12 cellular contexts compared by ENCODE assay signal in genomic region chr11:65592840-65593517, GRCh38. TPM values are rescaled to one million over a fixed set of nuclear protein-coding genes. Genes with fewer than 3 reads are reported as not detected.
DNase-seq lines count a peak whose midpoint lies in the region; ATAC-seq and TF ChIP-seq lines count a peak whose summit lies in the region.
"Had no signal": no experiment of that assay in that cellular context is flagged by ENCODE, and none has a peak within 500 bp of the region (broad histone marks: within the 10 kb centered on the region; RNA-seq: fewer than 3 reads in every experiment).

No MANE protein-coding gene starts in this region.

- no peak overlapping the region for H3K9ac ChIP-seq in IMR-90 (ENCODE audit: low read depth, low read length)
- H3K9ac ChIP-seq: parathyroid adenoma had no signal

- BruUV-seq in IMR-90 (replicated peaks; lab: Mats Ljungman, UMichigan): no TSS peak

- WGBS in IMR-90 (ENCODE audit: extremely low coverage in 2 of 2, insufficient read length in 1 of 2), 2 experiments: 82% methylated on average over 17 of the region's 24 CpGs; no CpG with 5 or more reads in 1 of the 2 experiments

- no peak overlapping the region for H3K14ac ChIP-seq in IMR-90 (replicated peaks; ENCODE audit: low read depth, low read length)

- no peak overlapping the region for H4K8ac ChIP-seq in IMR-90 (ENCODE audit: low read depth in 2 of 2, low read length in 2 of 2)

- no peak overlapping the region for H3K4me3 ChIP-seq in IMR-90 (ENCODE audit: insufficient read depth, low read depth, low read length)

- H3K79me1 ChIP-seq in IMR-90 (ENCODE audit: low read depth in 1 of 2, low read length in 2 of 2): peaks cover 0 to 11% of the 10 kb centered on the region in 2 experiments; a peak in 1 of 4 replicates

- CTCF ChIA-PET in IMR-90 (lab: Yijun Ruan, JAX): interaction anchor here (1.7 kb wide), 1 partner anchor 53 kb away, joined by 9 read pairs; no protein-coding TSS in a partner anchor

- no peak overlapping the region for H3K4me2 ChIP-seq in IMR-90 (ENCODE audit: low read depth, low read length)

- H2BK120ac ChIP-seq in IMR-90 (ENCODE audit: low read depth, low read length): no peak overlapping the region

- H3K56ac ChIP-seq in IMR-90 (ENCODE audit: extremely low read depth, insufficient read depth, low read length): no peak overlapping the region

- no peak overlapping the region for H3K18ac ChIP-seq in IMR-90 (ENCODE audit: low read depth, low read length)

- TF ChIP-seq RAD21 in IMR-90 (IDR thresholded peaks at IDR 0.05; ENCODE audit: low read length): no peak

- no peak overlapping the region for H3K23ac ChIP-seq in IMR-90 (ENCODE audit: low read depth, low read length)

- H2AK9ac ChIP-seq in IMR-90 (replicated peaks; ENCODE audit: low read depth, low read length, poor library complexity): no peak overlapping the region

- peak overlapping the region; percentile 43 for H2AFZ ChIP-seq in IMR-90 (replicated peaks; ENCODE audit: low read length, poor library complexity)
- H2AFZ ChIP-seq: parathyroid adenoma had no signal

- in situ Hi-C loops in IMR-90 (cut with MboI; ENCODE audit: low sequenced_read_pairs): no loop called here

- no peak overlapping the region for H2BK20ac ChIP-seq in IMR-90 (ENCODE audit: low read depth, low read length)

- intact Hi-C loops in IMR-90 (cut with micrococcal nuclease): no loop called here

- H3K4ac ChIP-seq in IMR-90 (ENCODE audit: low read depth, low read length): no peak overlapping the region

- no peaks in the 10 kb centered on the region for H3K9me3 ChIP-seq in IMR-90 (ENCODE audit: control insufficient read depth, insufficient read depth, low read length)

- no peak overlapping the region for H4K5ac ChIP-seq in IMR-90 (ENCODE audit: low read depth, low read length)

- H3K4me1 ChIP-seq in IMR-90 (ENCODE audit: control insufficient read depth, insufficient read depth, low read length): peaks cover 2% of the 10 kb centered on the region; the same call in 1 of the 2 replicates
- H3K4me1 ChIP-seq: parathyroid adenoma had no signal

- no peak overlapping the region for H2BK5ac ChIP-seq in IMR-90 (ENCODE audit: low read depth, low read length, poor library complexity, severe bottlenecking)

- H2AK5ac ChIP-seq in IMR-90 (ENCODE audit: low read depth, low read length): no peak overlapping the region

- H3K9me1 ChIP-seq in IMR-90 (ENCODE audit: insufficient read depth, low read length): no peaks in the 10 kb centered on the region

- DNase-seq in IMR-90: no peak
- DNase-seq in caudate nucleus (lab: John Stamatoyannopoulos, UW): no peak
- peak; percentile 82 for DNase-seq in left kidney (ENCODE audit: low read depth, low spot score)
- DNase-seq in substantia nigra (lab: John Stamatoyannopoulos, UW): no peak
- DNase-seq in EL: no peak
- no peak for DNase-seq in stimulated activated CD8-positive, alpha-beta memory T cell treated with anti-CD3 and anti-CD28 coated beads, Interleukin-4, amount 100 ng/mL, for 48 hours
- DNase-seq: cortex of kidney, NCI-H1048, NCI-H510A treated with DMSO at 0.1 percent for 48 hours had no signal

- ATAC-seq in IMR-90 (ENCODE audit: low read depth): no peak
- no peak for ATAC-seq in GM19452 (IDR thresholded peaks at IDR 0.05; ENCODE audit: unreplicated experiment)

- no peak for TF ChIP-seq POLR2A in IMR-90 (IDR thresholded peaks at IDR 0.05; ENCODE audit: low read depth, low read length)

- dilution Hi-C loops in IMR-90 (cut with HindIII; ENCODE audit: low sequenced_read_pairs, unreplicated experiment): no loop called here

- TF ChIP-seq CTCF in IMR-90 (conservative IDR thresholded peaks at IDR 0.05; ENCODE audit: low read depth, low read length): no peak

- POLR2A ChIA-PET in IMR-90 (lab: Charles Lee; ENCODE audit: unreplicated experiment): no interaction called here

- no peaks in the 10 kb centered on the region for H3K27me3 ChIP-seq in IMR-90 (ENCODE audit: control insufficient read depth, insufficient read depth, low read length)

- H4K91ac ChIP-seq in IMR-90 (ENCODE audit: insufficient read depth, low read depth, low read length): no peak overlapping the region

- H3K27ac ChIP-seq in IMR-90 (ENCODE audit: insufficient read depth, low read length): no peak overlapping the region
- peak overlapping the region; percentile 67 for H3K27ac ChIP-seq in caudate nucleus (ENCODE audit: low read depth, low read length)
- peak overlapping the region; percentile 60 for H3K27ac ChIP-seq in substantia nigra (ENCODE audit: low read depth, low read length, poor library complexity, severe bottlenecking)
- H3K27ac ChIP-seq: parathyroid adenoma had no signal

- peaks cover 20% of the 10 kb centered on the region for H3K36me3 ChIP-seq in IMR-90 (ENCODE audit: control insufficient read depth, insufficient read depth, low read length)

- H2BK15ac ChIP-seq in IMR-90 (ENCODE audit: low read depth, low read length): no peak overlapping the region

- peaks cover 5% of the 10 kb centered on the region for H4K20me1 ChIP-seq in IMR-90 (ENCODE audit: insufficient read depth, low read length)

TF ChIP-seq in IMR-90, 13 proteins besides CTCF, POLR2A, EP300 and RAD21:
- TF ChIP-seq SMC3 (IDR thresholded peaks at IDR 0.05; ENCODE audit: low read depth, low read length) (no peak), CHD1 (IDR thresholded peaks at IDR 0.05; ENCODE audit: low read depth, low read length) (no peak), CEBPB (IDR thresholded peaks at IDR 0.05; ENCODE audit: low read depth, low read length) (no peak), NFE2L2 (IDR thresholded peaks at IDR 0.05; ENCODE audit: low read depth, low read length) (no peak), MAFK (IDR thresholded peaks at IDR 0.05; ENCODE audit: low read depth, low read length) (no peak)
- TF ChIP-seq, protein P1, sequence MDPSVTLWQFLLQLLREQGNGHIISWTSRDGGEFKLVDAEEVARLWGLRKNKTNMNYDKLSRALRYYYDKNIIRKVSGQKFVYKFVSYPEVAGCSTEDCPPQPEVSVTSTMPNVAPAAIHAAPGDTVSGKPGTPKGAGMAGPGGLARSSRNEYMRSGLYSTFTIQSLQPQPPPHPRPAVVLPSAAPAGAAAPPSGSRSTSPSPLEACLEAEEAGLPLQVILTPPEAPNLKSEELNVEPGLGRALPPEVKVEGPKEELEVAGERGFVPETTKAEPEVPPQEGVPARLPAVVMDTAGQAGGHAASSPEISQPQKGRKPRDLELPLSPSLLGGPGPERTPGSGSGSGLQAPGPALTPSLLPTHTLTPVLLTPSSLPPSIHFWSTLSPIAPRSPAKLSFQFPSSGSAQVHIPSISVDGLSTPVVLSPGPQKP (IDR thresholded peaks at IDR 0.05; ENCODE audit: borderline replicate concordance, low read depth, low read length): no peak
TF ChIP-seq in IMR-90: peak in this region for 0.

RNA-seq across cellular contexts. Expression of gene KCNK7, which starts 2.6 kb away (rescaled TPM):
- not detected in 2 replicates for total RNA-seq in IMR-90 (2012; rRNA removed)
- 0.09 and 0.34 TPM in 2 replicates for polyA plus RNA-seq in IMR-90 (2012; rRNA removed)
- polyA plus RNA-seq in IMR-90 (2012; cell fraction: cytosol; rRNA removed): 0.08 and 0.13 TPM in 2 replicates
- polyA plus RNA-seq in IMR-90 (2012; cell fraction: nucleus; rRNA removed; ENCODE audit: low replicate concordance): 0.89 and 3.2 TPM in 2 replicates
- total RNA-seq: frontal cortex had no signal

RNA-seq across cellular contexts. Expression of gene EHBP1L1, which starts 17.1 kb away (rescaled TPM):
- 10.0 and 13.3 TPM in 2 replicates for total RNA-seq in IMR-90 (2012; rRNA removed)
- polyA plus RNA-seq in IMR-90 (2012; rRNA removed): 27.4 and 29.0 TPM in 2 replicates
- 13.2 and 27.4 TPM in 2 replicates for polyA plus RNA-seq in IMR-90 (2012; cell fraction: cytosol; rRNA removed)
- 82.3 and 155 TPM in 2 replicates for polyA plus RNA-seq in IMR-90 (2012; cell fraction: nucleus; rRNA removed; ENCODE audit: low replicate concordance)

RNA-seq across cellular contexts. Expression of gene FAM89B, which starts 20.6 kb away (rescaled TPM):
- total RNA-seq in IMR-90 (2012; rRNA removed): 12.0 and 14.2 TPM in 2 replicates
- polyA plus RNA-seq in IMR-90 (2012; rRNA removed): 65.5 and 86.6 TPM in 2 replicates
- 20.7 and 84.1 TPM in 2 replicates for polyA plus RNA-seq in IMR-90 (2012; cell fraction: cytosol; rRNA removed)
- polyA plus RNA-seq in IMR-90 (2012; cell fraction: nucleus; rRNA removed; ENCODE audit: low replicate concordance): 26.4 and 80.1 TPM in 2 replicates

RNA-seq across cellular contexts. Expression of gene MAP3K11, which starts 21.0 kb away (rescaled TPM):
- total RNA-seq in IMR-90 (2012; rRNA removed): 16.7 and 17.7 TPM in 2 replicates
- polyA plus RNA-seq in IMR-90 (2012; rRNA removed): 37.5 and 52.0 TPM in 2 replicates
- 29.9 and 39.6 TPM in 2 replicates for polyA plus RNA-seq in IMR-90 (2012; cell fraction: cytosol; rRNA removed)
- 57.5 and 129 TPM in 2 replicates for polyA plus RNA-seq in IMR-90 (2012; cell fraction: nucleus; rRNA removed; ENCODE audit: low replicate concordance)

RNA-seq across cellular contexts. Expression of gene PCNX3, which starts 22.6 kb away (rescaled TPM):
- total RNA-seq in IMR-90 (2012; rRNA removed): 5.6 and 5.8 TPM in 2 replicates
- 33.2 and 40.4 TPM in 2 replicates for polyA plus RNA-seq in IMR-90 (2012; rRNA removed)
- polyA plus RNA-seq in IMR-90 (2012; cell fraction: cytosol; rRNA removed): 20.0 and 31.2 TPM in 2 replicates
- polyA plus RNA-seq in IMR-90 (2012; cell fraction: nucleus; rRNA removed; ENCODE audit: low replicate concordance): 56.4 and 185 TPM in 2 replicates
